ENCODE assay signal across 1 cellular context in the genomic region with DNA sequence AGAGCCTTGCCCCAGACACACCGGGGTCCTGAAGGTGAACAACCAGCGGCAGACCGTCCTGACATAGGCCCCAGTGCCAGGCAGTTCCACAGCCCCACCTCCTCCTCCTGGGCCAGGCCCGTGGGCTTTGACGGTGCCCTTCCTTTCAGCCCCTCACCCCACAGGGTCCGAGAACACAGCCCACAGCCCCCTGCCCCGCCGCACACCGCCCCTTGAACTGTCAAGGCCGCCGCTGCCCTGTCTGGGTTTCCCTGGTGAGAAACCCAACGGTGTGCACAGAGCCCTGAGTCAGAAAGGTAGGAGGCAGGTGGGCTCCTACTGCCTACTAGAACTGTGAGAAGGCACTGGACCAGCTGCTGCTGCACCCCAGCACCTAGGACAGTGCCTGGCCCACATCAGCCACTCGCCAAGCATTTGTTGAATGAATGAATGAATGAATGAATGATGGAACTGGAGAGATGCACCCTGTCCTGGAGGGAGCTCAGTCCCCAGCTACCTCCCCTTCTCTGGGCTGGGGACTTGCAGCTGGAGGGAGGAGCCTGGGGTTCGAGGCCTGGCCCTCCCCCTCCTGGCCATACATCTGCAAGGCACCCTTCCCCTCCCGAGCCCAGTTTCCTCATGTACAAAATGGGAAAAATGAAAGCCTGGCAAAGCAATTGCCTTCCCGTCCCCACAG.
TF ChIP-seq lines count a peak whose summit lies in the region.

No MANE protein-coding gene starts in this region.

TF ChIP-seq in K562, 482 proteins besides CTCF, POLR2A, EP300 and RAD21:
- no peak for TF ChIP-seq U2AF1 (optimal IDR thresholded peaks at IDR 0.05; ENCODE audit: low read depth, low read length)
- no peak for TF ChIP-seq ZNF174 (CRISPR knock-in tag; IDR thresholded peaks at IDR 0.05)
- peak; percentile 94 for TF ChIP-seq ZNF24 (IDR thresholded peaks at IDR 0.05)
- no peak for TF ChIP-seq MEIS2 (IDR thresholded peaks at IDR 0.05; ENCODE audit: partially characterized antibody)
- TF ChIP-seq CSDE1 (IDR thresholded peaks at IDR 0.05): no peak
TF ChIP-seq in K562: peak in this region for 1.
